18 cellular contexts compared by ENCODE assay signal in genomic region chr2:39723946-39724827, GRCh38. TPM values are rescaled to one million over a fixed set of nuclear protein-coding genes. Genes with fewer than 3 reads are reported as not detected.
A peak's percentile ranks its signal among the peaks of the same experiment; 100 is the strongest.
DNase-seq lines count a peak whose midpoint lies in the region; ATAC-seq, FAIRE-seq and TF ChIP-seq lines count a peak whose summit lies in the region.
"Had no signal": no experiment of that assay in that cellular context is flagged by ENCODE, and none has a peak within 500 bp of the region (broad histone marks: within the 10 kb centered on the region; RNA-seq: fewer than 3 reads in every experiment).

No MANE protein-coding gene starts in this region.

- DNase-seq in SK-N-SH (no peak), RCC 7860 (ENCODE audit: low spot score) (peak; percentile 60), left ventricle myocardium inferior (no peak), smooth muscle cell (lab: John Stamatoyannopoulos, UW; ENCODE audit: unreplicated experiment) (no peak), spleen (no peak)
- DNase-seq in activated T-cell treated with anti-CD3 and anti-CD28 coated beads, Interleukin-2, amount 50 U/mL, for 72 hours, result no peak
- no peak for DNase-seq in stimulated activated CD4-positive, alpha-beta T cell treated with anti-CD3 and anti-CD28 coated beads, Interleukin-2, amount 100 ng/mL, for 48 hours
- DNase-seq: activated effector memory CD4-positive, alpha-beta T cell treated with anti-CD3 and anti-CD28 coated beads, Interleukin-2, amount 50 U/mL, for 16 hours; DND-41; effector memory CD8-positive, alpha-beta T cell; NCI-H187; NCI-H526 treated with DMSO at 0.1 percent for 48 hours; PC-9 had no signal

- no peak overlapping the region for H3K27ac Mint-ChIP-seq in activated T-cell treated with anti-CD3 and anti-CD28 coated beads, Interleukin-2, amount 50 U/mL, for 72 hours
- H3K27ac Mint-ChIP-seq: effector memory CD8-positive, alpha-beta T cell; memory B cell; stimulated activated naive CD8-positive, alpha-beta T cell treated with anti-CD3 and anti-CD28 coated beads, Interleukin-15, Interleukin-2, amounts not matched to agents 100 ng/mL and 50 ng/mL, for 24 hours; WTC11 had no signal

- H3K9me3 ChIP-seq in SK-N-SH (no peaks in the 10 kb centered on the region), left ventricle myocardium inferior (replicated peaks) (no peaks in the 10 kb centered on the region), smooth muscle cell (replicated peaks; ENCODE audit: low read depth) (no peaks in the 10 kb centered on the region), spleen (no peaks in the 10 kb centered on the region)

- peaks cover 5% of the 10 kb centered on the region for H3K27me3 Mint-ChIP-seq in activated T-cell treated with anti-CD3 and anti-CD28 coated beads, Interleukin-2, amount 50 U/mL, for 72 hours (ENCODE audit: low read depth)

- H3K27me3 ChIP-seq in SK-N-SH (ENCODE audit: insufficient read depth) (no peaks in the 10 kb centered on the region), left ventricle myocardium inferior (ENCODE audit: low read depth) (no peaks in the 10 kb centered on the region), smooth muscle cell (ENCODE audit: low read depth) (no peaks in the 10 kb centered on the region), spleen (replicated peaks in 1 of 7) (no peaks in the 10 kb centered on the region)

- CTCF ChIA-PET in SK-N-SH (lab: Yijun Ruan, JAX), result interaction anchor here (0.5 to 1.8 kb wide), 3 partner anchors 89 to 344 kb away, joined by 3 to 7 read pairs (median 3); no protein-coding TSS in a partner anchor

- H2AFZ ChIP-seq in SK-N-SH (ENCODE audit: low read depth) (no peak overlapping the region), smooth muscle cell (ENCODE audit: low read depth) (no peak overlapping the region)
- H2AFZ ChIP-seq: PC-9 had no signal

- H3K79me2 ChIP-seq in SK-N-SH (ENCODE audit: insufficient read depth) (no peaks in the 10 kb centered on the region), smooth muscle cell (ENCODE audit: low read depth) (no peaks in the 10 kb centered on the region)

- no peak for TF ChIP-seq EP300 in SK-N-SH (IDR thresholded peaks at IDR 0.05; ENCODE audit: borderline replicate concordance in 1 of 2, low read depth in 1 of 2, low read length in 1 of 2)

- H3K4me3 ChIP-seq in SK-N-SH (ENCODE audit: low read depth in 2 of 2, low read length in 1 of 2), result no peak overlapping the region
- H3K4me3 ChIP-seq in left ventricle myocardium inferior, result no peak overlapping the region
- H3K4me3 ChIP-seq in smooth muscle cell, result no peak overlapping the region
- H3K4me3 ChIP-seq in spleen, result no peak overlapping the region
- H3K4me3 ChIP-seq: PC-9 had no signal

- 68% methylated on average over 9 of the region's 9 CpGs for WGBS in SK-N-SH (ENCODE audit: low lambda C conversion rate)
- 37% methylated on average over 9 of the region's 9 CpGs for WGBS in smooth muscle cell (ENCODE audit: low lambda C conversion rate)
- WGBS in spleen, 5 donors, result 73 to 85% (median 83%) methylated on average over 9 of the region's 9 CpGs

- H3K4me2 ChIP-seq in SK-N-SH (no peak overlapping the region), smooth muscle cell (peak overlapping the region; percentile 74)
- H3K4me2 ChIP-seq: PC-9 had no signal

- TF ChIP-seq CTCF in SK-N-SH (IDR thresholded peaks at IDR 0.05) (no peak), left ventricle myocardium inferior (IDR thresholded peaks at IDR 0.05; ENCODE audit: borderline replicate concordance) (no peak), smooth muscle cell (IDR thresholded peaks at IDR 0.05; ENCODE audit: borderline replicate concordance, insufficient read depth, poor library complexity, severe bottlenecking) (no peak), spleen (IDR thresholded peaks at IDR 0.05 in 8 of 11, conservative IDR thresholded peaks at IDR 0.05 in 3 of 11) (no peak)

- H3K27ac ChIP-seq in SK-N-SH (ENCODE audit: low read depth in 2 of 2, low read length in 1 of 2), result no peak overlapping the region
- peak overlapping the region; percentile 78 for H3K27ac ChIP-seq in left ventricle myocardium inferior (replicated peaks)
- peak overlapping the region; percentile 60 for H3K27ac ChIP-seq in smooth muscle cell (ENCODE audit: low read depth)
- no peak overlapping the region for H3K27ac ChIP-seq in spleen
- H3K27ac ChIP-seq: 22Rv1, PC-9 had no signal

- H3K9ac ChIP-seq in SK-N-SH (no peak overlapping the region), smooth muscle cell (ENCODE audit: low read depth) (peak overlapping the region; percentile 4)

- no peak for TF ChIP-seq POLR2A in spleen (IDR thresholded peaks at IDR 0.05)

- ATAC-seq in SK-N-SH treated with all-trans-retinoic acid at 6 μM for 48 hours, result peak; percentile 60
- ATAC-seq in activated T-cell treated with anti-CD3 and anti-CD28 coated beads, Interleukin-2, amount 50 U/mL, for 72 hours (replicated peaks in 1 of 2), result no peak
- ATAC-seq: effector memory CD8-positive, alpha-beta T cell; WTC11 had no signal

- H3K4me3 Mint-ChIP-seq in activated T-cell treated with anti-CD3 and anti-CD28 coated beads, Interleukin-2, amount 50 U/mL, for 72 hours, result no peak overlapping the region
- H3K4me3 Mint-ChIP-seq: effector memory CD8-positive, alpha-beta T cell; memory B cell; stimulated activated naive CD8-positive, alpha-beta T cell treated with anti-CD3 and anti-CD28 coated beads, Interleukin-15, Interleukin-2, amounts not matched to agents 100 ng/mL and 50 ng/mL, for 24 hours; WTC11 had no signal

- peaks cover 0 to 2% of the 10 kb centered on the region in 2 donors for H3K9me3 Mint-ChIP-seq in activated T-cell treated with anti-CD3 and anti-CD28 coated beads, Interleukin-2, amount 50 U/mL, for 72 hours
- H3K9me3 Mint-ChIP-seq: effector memory CD8-positive, alpha-beta T cell; stimulated activated naive CD8-positive, alpha-beta T cell treated with anti-CD3 and anti-CD28 coated beads, Interleukin-15, Interleukin-2, amounts not matched to agents 100 ng/mL and 50 ng/mL, for 24 hours had no signal

- H3K36me3 ChIP-seq in SK-N-SH (replicated peaks in 1 of 2; ENCODE audit: control insufficient read depth in 1 of 2, insufficient read depth in 2 of 2, low read length in 1 of 2), result no peaks in the 10 kb centered on the region
- no peaks in the 10 kb centered on the region for H3K36me3 ChIP-seq in left ventricle myocardium inferior
- H3K36me3 ChIP-seq in smooth muscle cell (ENCODE audit: low read depth), result no peaks in the 10 kb centered on the region
- no peaks in the 10 kb centered on the region for H3K36me3 ChIP-seq in spleen

- H4K20me1 ChIP-seq in SK-N-SH (ENCODE audit: insufficient read depth) (no peaks in the 10 kb centered on the region), smooth muscle cell (ENCODE audit: low read depth) (no peaks in the 10 kb centered on the region)

- H3K9me2 ChIP-seq in SK-N-SH, result no peaks in the 10 kb centered on the region

- FAIRE-seq in RCC 7860 (lab: Jason Lieb, UNC), result peak; percentile 59

- intact Hi-C loops in left ventricle myocardium inferior (cut with micrococcal nuclease), result no loop called here
- intact Hi-C loops in spleen (cut with DNase I; ENCODE audit: low total_unique reads), result no loop called here

- H3K4me1 Mint-ChIP-seq in activated T-cell treated with anti-CD3 and anti-CD28 coated beads, Interleukin-2, amount 50 U/mL, for 72 hours (ENCODE audit: low read depth), result peaks cover 7% of the 10 kb centered on the region

- H3F3A ChIP-seq in SK-N-SH (replicated peaks; ENCODE audit: insufficient read depth) (peaks cover 8% of the 10 kb centered on the region), smooth muscle cell (ENCODE audit: low read depth) (no peaks in the 10 kb centered on the region)

- peaks cover 0 to 5% of the 10 kb centered on the region in 2 experiments; a peak in 1 of 4 replicates for H3K4me1 ChIP-seq in SK-N-SH (ENCODE audit: control insufficient read depth in 1 of 2, insufficient read depth in 2 of 2, low read depth in 1 of 2, low read length in 1 of 2)
- peaks cover 21% of the 10 kb centered on the region for H3K4me1 ChIP-seq in left ventricle myocardium inferior
- H3K4me1 ChIP-seq in smooth muscle cell (ENCODE audit: low read depth), result peaks cover 10% of the 10 kb centered on the region
- H3K4me1 ChIP-seq in spleen, result no peaks in the 10 kb centered on the region

- TF ChIP-seq RAD21 in SK-N-SH (IDR thresholded peaks at IDR 0.05; ENCODE audit: low read length), result no peak

- H3K36me3 Mint-ChIP-seq in activated T-cell treated with anti-CD3 and anti-CD28 coated beads, Interleukin-2, amount 50 U/mL, for 72 hours (ENCODE audit: insufficient read depth in 2 of 2), result no peaks in the 10 kb centered on the region
- H3K36me3 Mint-ChIP-seq: WTC11 had no signal

- POLR2A ChIA-PET in SK-N-SH (lab: Yijun Ruan, JAX), result no interaction called here

TF ChIP-seq in SK-N-SH treated with all-trans-retinoic acid at 6 μM for 48 hours, 23 proteins besides CTCF, POLR2A, EP300 and RAD21 (continues in another document):
- TF ChIP-seq ISL1 (CRISPR knock-in tag; IDR thresholded peaks at IDR 0.05) (peak; percentile 90), ZNF70 (CRISPR knock-in tag; IDR thresholded peaks at IDR 0.05) (no peak)

RNA-seq across cellular contexts. Expression of gene THUMPD2, which starts 54.9 kb away (rescaled TPM):
- polyA plus RNA-seq in SK-N-SH (2012; rRNA removed), result 5.3 and 6.5 TPM in 2 replicates
- polyA plus RNA-seq in SK-N-SH (2012; cell fraction: cytosol; rRNA removed), result 5.0 and 5.3 TPM in 2 replicates
- polyA plus RNA-seq in SK-N-SH (2012; cell fraction: nucleus; rRNA removed), result 9.7 and 19.1 TPM in 2 replicates
- 5.9 TPM for total RNA-seq in left ventricle myocardium inferior
- total RNA-seq in smooth muscle cell, result 18.6 and 18.8 TPM in 2 replicates
- polyA plus RNA-seq in smooth muscle cell, result 13.1 and 14.5 TPM in 2 replicates
- 10 to 100 TPM in 6 of 7 donors, 1 to 10 TPM in 1; 8.7 to 16.9 (median 13.3) TPM for total RNA-seq in spleen
- 10 to 100 TPM; 12.7 to 15.5 (median 13.2) TPM for polyA plus RNA-seq in spleen
- 10 to 100 TPM; 13.1 to 19.6 TPM for total RNA-seq in activated T-cell treated with anti-CD3 and anti-CD28 coated beads, Interleukin-2, amount 50 U/mL, for 72 hours

RNA-seq across cellular contexts. Expression of gene TMEM178A, which starts 58.5 kb away (rescaled TPM):
- 0.60 and 0.84 TPM in 2 replicates for polyA plus RNA-seq in SK-N-SH (2012; rRNA removed)
- polyA plus RNA-seq in SK-N-SH (2012; cell fraction: cytosol; rRNA removed), result 0.09 and 0.12 TPM in 2 replicates
- 7.5 and 10.3 TPM in 2 replicates for polyA plus RNA-seq in SK-N-SH (2012; cell fraction: nucleus; rRNA removed)
- 3.6 TPM for total RNA-seq in left ventricle myocardium inferior
- total RNA-seq in smooth muscle cell, result 14.6 and 19.9 TPM in 2 replicates
- polyA plus RNA-seq in smooth muscle cell, result 16.4 and 22.2 TPM in 2 replicates
- 1 to 10 TPM in 2 of 7 donors, under 1 TPM in 5; 0.49 to 2.0 (median 0.85) TPM for total RNA-seq in spleen
- polyA plus RNA-seq in spleen, result 1 to 10 TPM in 2 of 3 donors, under 1 TPM in 1; 0.74 to 2.1 (median 1.9) TPM
- 1 to 10 TPM; 1.5 to 1.9 TPM for total RNA-seq in activated T-cell treated with anti-CD3 and anti-CD28 coated beads, Interleukin-2, amount 50 U/mL, for 72 hours

Comparison
In these comparisons a context has a peak if more than half of its experiments do, and no peak if none do; other contexts are left out.
1. H3K27ac ChIP-seq: peak in left ventricle myocardium inferior (single experiment) and smooth muscle cell (single experiment); none in SK-N-SH (0 of 2) and spleen (0 of 8).